In the genomic region with DNA sequence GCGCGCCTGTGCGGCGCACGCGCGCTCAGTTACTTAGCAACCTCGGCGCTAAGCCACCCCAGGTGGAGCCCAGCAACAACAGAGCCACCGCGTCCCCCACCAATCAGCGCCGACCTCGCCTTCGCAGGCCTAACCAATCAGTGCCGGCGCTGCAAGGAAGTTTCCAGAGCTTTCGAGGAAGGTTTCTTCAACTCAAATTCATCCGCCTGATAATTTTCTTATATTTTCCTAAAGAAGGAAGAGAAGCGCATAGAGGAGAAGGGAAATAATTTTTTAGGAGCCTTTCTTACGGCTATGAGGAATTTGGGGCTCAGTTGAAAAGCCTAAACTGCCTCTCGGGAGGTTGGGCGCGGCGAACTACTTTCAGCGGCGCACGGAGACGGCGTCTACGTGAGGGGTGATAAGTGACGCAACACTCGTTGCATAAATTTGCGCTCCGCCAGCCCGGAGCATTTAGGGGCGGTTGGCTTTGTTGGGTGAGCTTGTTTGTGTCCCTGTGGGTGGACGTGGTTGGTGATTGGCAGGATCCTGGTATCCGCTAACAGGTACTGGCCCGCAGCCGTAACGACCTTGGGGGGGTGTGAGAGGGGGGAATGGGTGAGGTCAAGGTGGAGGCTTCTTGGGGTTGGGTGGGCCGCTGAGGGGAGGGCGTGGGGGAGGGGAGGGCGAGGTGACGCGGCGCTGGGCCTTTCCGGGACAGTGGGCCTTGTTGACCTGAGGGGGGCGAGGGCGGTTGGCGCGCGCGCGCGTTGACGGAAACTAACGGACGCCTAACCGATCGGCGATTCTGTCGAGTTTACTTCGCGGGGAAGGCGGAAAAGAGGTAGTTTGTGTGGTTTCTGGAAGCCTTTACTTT, we compare ENCODE assay signal across 8 cellular contexts. TPM values are rescaled to one million over a fixed set of nuclear protein-coding genes. Genes with fewer than 3 reads are reported as not detected.
DNase-seq lines count a peak whose midpoint lies in the region; ATAC-seq, FAIRE-seq and TF ChIP-seq lines count a peak whose summit lies in the region.

A gene (plus strand): TSS at position 452 of the 856 bp plus-strand sequence. CDS start 817 bp downstream, outside the sequence.

- H2BK12ac ChIP-seq in H1 (ENCODE audit: low read depth, low read length) (no peak within 1 kb of the TSS; the same call in 1 of the 2 replicates), mesenchymal stem cell (ENCODE audit: low read length in 2 of 2) (peak within 1 kb of the TSS in 1 of 2 experiments; percentile 63)

- no peak within 1 kb of the TSS for H3K14ac ChIP-seq in H1 (ENCODE audit: insufficient read length)
- peak within 1 kb of the TSS in 1 of 2 experiments; percentile 53 for H3K14ac ChIP-seq in mesenchymal stem cell (ENCODE audit: low read length in 2 of 2)

- no peak within 1 kb of the TSS for H3K23ac ChIP-seq in H1 (ENCODE audit: insufficient read length)
- no peak within 1 kb of the TSS for H3K23ac ChIP-seq in mesenchymal stem cell (ENCODE audit: low read length in 2 of 2)

- H3K79me2 ChIP-seq in H1 (ENCODE audit: control insufficient read depth in 1 of 2, insufficient read depth in 2 of 2, low read length in 2 of 2) = peaks cover 0 to 23% of the 10 kb centered on the region in 2 experiments; a peak in 2 of 4 replicates

- H3K4ac ChIP-seq in H1 (replicated peaks; ENCODE audit: insufficient read length, low read depth, low read length) = no peak within 1 kb of the TSS
- peak within 1 kb of the TSS; percentile 82 to 89 for H3K4ac ChIP-seq in mesenchymal stem cell (ENCODE audit: low read depth in 1 of 2, low read length in 2 of 2)

- peak within 1 kb of the TSS; percentile 85 for H3K4me3 Mint-ChIP-seq in CD8-positive, alpha-beta T cell

- peak; percentile 96 to 99 for TF ChIP-seq POLR2A in H1 (IDR thresholded peaks at IDR 0.05; ENCODE audit: control extremely low read depth in 1 of 2, low read depth in 2 of 2, low read length in 2 of 2)

- FAIRE-seq in H1 (lab: Jason Lieb, UNC) = peak; percentile 63

- 1% methylated on average over 54 of the region's 67 CpGs; no CpG with 5 or more reads in 1 of the 2 experiments for WGBS in H1 (ENCODE audit: extremely low coverage in 1 of 2, insufficient coverage in 1 of 2, insufficient read length in 1 of 2, insufficient replicate concordance in 2 of 2, low coverage in 1 of 2, low lambda C conversion rate in 2 of 2, missing lambda C conversion rate in 1 of 2), 2 experiments
- WGBS in mesenchymal stem cell = 2% methylated on average over 57 of the region's 67 CpGs

- POLR2A ChIA-PET in CD8-positive, alpha-beta T cell (lab: Charles Lee) = interaction anchor here (0.9 to 2.3 kb wide), 16 partner anchors 11 to 203 kb away, joined by 3 to 30 read pairs (median 4); a partner anchor contains a TSS
- POLR2A ChIA-PET in H1 (lab: Charles Lee; ENCODE audit: partially characterized antibody) = interaction anchor here (0.6 to 8.8 kb wide), 40 partner anchors 8 to 725 kb away, joined by 3 to 120 read pairs (median 5); a partner anchor contains a TSS

- H3K4me1 ChIP-seq in CD8-positive, alpha-beta T cell (ENCODE audit: insufficient read depth, low read length) = peaks cover 29% of the 10 kb centered on the region
- H3K4me1 ChIP-seq in H1 (replicated peaks in 1 of 4; ENCODE audit: control insufficient read depth in 3 of 4, insufficient read depth in 4 of 4, low read length in 3 of 4) (peaks cover 0 to 2% (median 0%) of the 10 kb centered on the region in 4 experiments; a peak in 4 of 7 replicates), mesenchymal stem cell (ENCODE audit: control insufficient read depth, insufficient read depth, low read depth, low read length) (peaks cover 3% of the 10 kb centered on the region)

- H4K91ac ChIP-seq in H1 (replicated peaks; ENCODE audit: insufficient read length, low read length) = peak within 1 kb of the TSS; percentile 58
- peak within 1 kb of the TSS; percentile 77 for H4K91ac ChIP-seq in mesenchymal stem cell (ENCODE audit: low read length)

- H3K56ac ChIP-seq in H1 (replicated peaks; ENCODE audit: insufficient read length, low read depth, low read length) = peak within 1 kb of the TSS; percentile 80

- no peaks in the 10 kb centered on the region for H3K9me3 ChIP-seq in CD8-positive, alpha-beta T cell (ENCODE audit: low read length)
- no peaks in the 10 kb centered on the region for H3K9me3 ChIP-seq in H1 (ENCODE audit: insufficient read depth in 2 of 2, low read depth in 1 of 2, low read length in 1 of 2)
- no peaks in the 10 kb centered on the region for H3K9me3 ChIP-seq in mesenchymal stem cell (ENCODE audit: control insufficient read depth, low read length)

- DNase-seq in CD8-positive, alpha-beta T cell = peak; percentile 88 to 97 (median 91)
- DNase-seq in HL-60 (ENCODE audit: low read depth in 1 of 2, low spot score in 1 of 2) (peak; percentile 91), NOMO-1 treated with DMSO at 0.1 percent for 48 hours (lab: John Stamatoyannopoulos, UW; ENCODE audit: unreplicated experiment) (peak; percentile 91), H1 (ENCODE audit: low read depth in 1 of 2, low spot score in 2 of 2) (peak; percentile 93 to 98), mesenchymal stem cell (peak; percentile 98)
- peak; percentile 86 to 95 for DNase-seq in activated CD8-positive, alpha-beta memory T cell treated with anti-CD3 and anti-CD28 coated beads for 4 hours (ENCODE audit: low read depth in 2 of 2)
- DNase-seq in stimulated activated CD8-positive, alpha-beta memory T cell treated with anti-CD3 and anti-CD28 coated beads, Interleukin-12 subunit alpha, Interleukin-12 subunit beta, amount 100 ng/mL, for 4 hours (ENCODE audit: low read depth) = peak; percentile 87

- H3K4me1 Mint-ChIP-seq in CD8-positive, alpha-beta T cell (ENCODE audit: low read depth) = peaks cover 36% of the 10 kb centered on the region

- CTCF ChIA-PET in CD8-positive, alpha-beta T cell (lab: Charles Lee) = interaction anchor here (1.1 to 1.3 kb wide), 4 partner anchors 17 to 46 kb away, joined by 3 to 8 read pairs (median 6); a partner anchor contains a TSS
- CTCF ChIA-PET in H1 (lab: Charles Lee; ENCODE audit: partially characterized antibody) = interaction anchor here (0.8 to 6.6 kb wide), 3 partner anchors 16 to 72 kb away, joined by 3 to 51 read pairs (median 3); no protein-coding TSS in a partner anchor

- H3K27me3 ChIP-seq in CD8-positive, alpha-beta T cell (ENCODE audit: insufficient read depth, low read length) = no peaks in the 10 kb centered on the region
- H3K27me3 ChIP-seq in HL-60 (ENCODE audit: insufficient read depth, poor library complexity, severe bottlenecking) (no peaks in the 10 kb centered on the region), H1 (replicated peaks in 1 of 4; ENCODE audit: control insufficient read depth in 3 of 4, extremely low read depth in 1 of 4, insufficient read depth in 3 of 4, low read length in 3 of 4) (no peaks in the 10 kb centered on the region), mesenchymal stem cell (ENCODE audit: control insufficient read depth in 1 of 2, insufficient read depth in 1 of 2, low read length in 2 of 2) (no peaks in the 10 kb centered on the region)

- H3K23me2 ChIP-seq in H1 (ENCODE audit: low read depth, low read length) = peaks cover 2% of the 10 kb centered on the region

- H3K4me2 ChIP-seq in H1 (ENCODE audit: insufficient read depth in 1 of 2, low read depth in 2 of 2, low read length in 2 of 2) (peak within 1 kb of the TSS; percentile 79 to 86), mesenchymal stem cell (ENCODE audit: low read length, poor library complexity, severe bottlenecking) (peak within 1 kb of the TSS; percentile 84)

- peak within 1 kb of the TSS; percentile 99 for H2AFZ ChIP-seq in H1 (ENCODE audit: low read length)
- peak within 1 kb of the TSS; percentile 46 for H2AFZ ChIP-seq in mesenchymal stem cell (ENCODE audit: low read depth, low read length)

- peak within 1 kb of the TSS; percentile 94 for H4K8ac ChIP-seq in H1 (ENCODE audit: extremely low read depth, insufficient read depth, low read length)
- H4K8ac ChIP-seq in mesenchymal stem cell (ENCODE audit: low read length) = peak within 1 kb of the TSS; percentile 97

- peaks cover 12% of the 10 kb centered on the region for H3K36me3 ChIP-seq in CD8-positive, alpha-beta T cell (ENCODE audit: insufficient read depth, low read length)
- H3K36me3 ChIP-seq in H1 (ENCODE audit: control insufficient read depth in 2 of 4, insufficient read depth in 4 of 4, low read length in 3 of 4) = peaks cover 4 to 24% (median 15%) of the 10 kb centered on the region in 4 experiments
- H3K36me3 ChIP-seq in mesenchymal stem cell (ENCODE audit: control insufficient read depth in 1 of 2, insufficient read depth in 2 of 2, low read depth in 1 of 2, low read length in 2 of 2) = peaks cover 20 to 30% of the 10 kb centered on the region in 2 experiments

- no peaks in the 10 kb centered on the region for H3K27me3 Mint-ChIP-seq in CD8-positive, alpha-beta T cell (ENCODE audit: low read depth)

- intact Hi-C loops in CD8-positive, alpha-beta T cell (cut with DNase I, micrococcal nuclease) = loop anchor here (1.0 to 10.0 kb wide), 6 partner anchors 28 to 204 kb away; a partner anchor contains a TSS

- no peak; a peak in 1 of 4 replicates for TF ChIP-seq RAD21 in H1 (IDR thresholded peaks at IDR 0.05 in 1 of 2, conservative IDR thresholded peaks at IDR 0.05 in 1 of 2; ENCODE audit: low read depth in 2 of 2, low read length in 2 of 2)

- H2AK5ac ChIP-seq in H1 (ENCODE audit: low read depth, low read length) (no peak within 1 kb of the TSS), mesenchymal stem cell (ENCODE audit: low read length, severe bottlenecking) (peak within 1 kb of the TSS; percentile 83)

- peak within 1 kb of the TSS; percentile 60; the same call in 1 of the 2 replicates for H3K18ac ChIP-seq in H1 (ENCODE audit: extremely low read depth, low read length)
- peak within 1 kb of the TSS; percentile 77 to 92 for H3K18ac ChIP-seq in mesenchymal stem cell (ENCODE audit: low read depth in 1 of 2, low read length in 2 of 2)

- H3K27ac ChIP-seq in CD8-positive, alpha-beta T cell (ENCODE audit: low read depth, low read length) = peak within 1 kb of the TSS; percentile 89
- peak within 1 kb of the TSS; percentile 99 for H3K27ac ChIP-seq in HL-60 (replicated peaks)
- peak within 1 kb of the TSS; percentile 97 for H3K27ac ChIP-seq in H1 (ENCODE audit: low read depth, low read length)
- peak within 1 kb of the TSS; percentile 91 for H3K27ac ChIP-seq in mesenchymal stem cell (ENCODE audit: low read length, poor library complexity, severe bottlenecking)

- H3K27ac Mint-ChIP-seq in CD8-positive, alpha-beta T cell = peak within 1 kb of the TSS; percentile 96

- peak within 1 kb of the TSS; percentile 89 for H4K5ac ChIP-seq in H1 (ENCODE audit: insufficient read length, low read depth, low read length)

- H2BK15ac ChIP-seq in H1 (ENCODE audit: low read length) (no peak within 1 kb of the TSS), mesenchymal stem cell (ENCODE audit: low read depth, poor library complexity, severe bottlenecking) (peak within 1 kb of the TSS; percentile 73)

- TF ChIP-seq EP300 in H1 (IDR thresholded peaks at IDR 0.05; ENCODE audit: borderline replicate concordance in 1 of 2, low read depth in 2 of 2, low read length in 2 of 2) = peak; percentile 19 to 22; a peak in 2 of 3 replicates

- H3K9ac ChIP-seq in H1 (replicated peaks in 1 of 4; ENCODE audit: extremely low read depth in 1 of 4, low read depth in 3 of 4, low read length in 3 of 4) (peak within 1 kb of the TSS; percentile 76 to 91 (median 88)), mesenchymal stem cell (ENCODE audit: low read length) (peak within 1 kb of the TSS; percentile 99)

- H4K20me1 ChIP-seq in H1 (replicated peaks in 1 of 2; ENCODE audit: control insufficient read depth in 1 of 2, insufficient read depth in 2 of 2, low read length in 2 of 2) = peaks cover 3 to 9% of the 10 kb centered on the region in 2 experiments

- H3K79me1 ChIP-seq in H1 (ENCODE audit: low read depth, low read length) (0 out of 2 replicates have a peak, but pooled peaks cover 6% of the 10 kb centered on the region), mesenchymal stem cell (replicated peaks; ENCODE audit: low read length, poor library complexity, severe bottlenecking) (no peaks in the 10 kb centered on the region)

- peaks cover 36% of the 10 kb centered on the region for H3K36me3 Mint-ChIP-seq in CD8-positive, alpha-beta T cell

- peak within 1 kb of the TSS; percentile 79 for H3K4me3 ChIP-seq in CD8-positive, alpha-beta T cell (ENCODE audit: low read depth, low read length)
- H3K4me3 ChIP-seq in HL-60 (replicated peaks; ENCODE audit: insufficient read depth, low read length) (peak within 1 kb of the TSS; percentile 50), H1 (ENCODE audit: extremely low read depth in 1 of 4, insufficient read depth in 2 of 4, low read depth in 3 of 4, low read length in 4 of 4) (peak within 1 kb of the TSS; percentile 85 to 95 (median 92)), mesenchymal stem cell (ENCODE audit: insufficient read depth in 1 of 2, low read depth in 1 of 2, low read length in 2 of 2) (peak within 1 kb of the TSS; percentile 87 to 93)

- peak within 1 kb of the TSS; percentile 84 for H2BK5ac ChIP-seq in H1 (ENCODE audit: low read depth, low read length)
- peak within 1 kb of the TSS; percentile 97 for H2BK5ac ChIP-seq in mesenchymal stem cell (ENCODE audit: low read depth, low read length, poor library complexity, severe bottlenecking)

- no peak for TF ChIP-seq CTCF in CD8-positive, alpha-beta T cell (IDR thresholded peaks at IDR 0.05)
- no peak for TF ChIP-seq CTCF in HL-60 (IDR thresholded peaks at IDR 0.05; ENCODE audit: insufficient read depth, low read length)
- TF ChIP-seq CTCF in H1 (IDR thresholded peaks at IDR 0.05; ENCODE audit: control extremely low read depth in 1 of 3, insufficient read depth in 1 of 3, low read depth in 1 of 3, low read length in 3 of 3) = peak in 1 of 3 experiments; percentile 14; a peak in 1 of 4 replicates

- H3K9me3 Mint-ChIP-seq in CD8-positive, alpha-beta T cell = no peaks in the 10 kb centered on the region

- H2BK120ac ChIP-seq in H1 (replicated peaks; ENCODE audit: low read depth, low read length) = peak within 1 kb of the TSS; percentile 77
- peak within 1 kb of the TSS; percentile 93 for H2BK120ac ChIP-seq in mesenchymal stem cell (ENCODE audit: low read depth, low read length)

- H2BK20ac ChIP-seq in H1 (ENCODE audit: low read length) = no peak within 1 kb of the TSS

- peak; percentile 91 for ATAC-seq in CD8-positive, alpha-beta T cell
- peak; percentile 91 for ATAC-seq in GM19452 (IDR thresholded peaks at IDR 0.05; ENCODE audit: unreplicated experiment)

RNA-seq across cellular contexts. Expression of the gene that starts here (rescaled TPM):
- total RNA-seq in CD8-positive, alpha-beta T cell = 100 to 1,000 TPM; 829 to 863 TPM
- 1,585 and 1,597 TPM in 2 replicates for total RNA-seq in H1 (2021; fragmentation: NEBNext Ultra II Directional; extraction: Animal tissue kit (Norgen Biotek cat#: 25700))
- 1,439 and 1,605 TPM in 2 replicates for polyA plus RNA-seq in H1 (2011; rRNA removed)
- 2,021 TPM for polyA plus RNA-seq in H1 (2011; cell fraction: cytosol; rRNA removed)
- polyA plus RNA-seq in H1 (2011; cell fraction: nucleus; rRNA removed) = 1,851 TPM
- polyA plus RNA-seq in H1 (2012, experiment 1 of 2) = 2,168 to 2,404 TPM (median 2,303 TPM) in 4 replicates
- polyA plus RNA-seq in H1 (2012, experiment 2 of 2) = 694 TPM
- 1,954 TPM for polyA plus RNA-seq in H1 (2013, experiment 1 of 2)
- polyA plus RNA-seq in H1 (2013, experiment 2 of 2) = 1,995 TPM
- 1,078 and 1,386 TPM in 2 replicates for polyA minus RNA-seq in H1 (2011; rRNA and poly(A)+ RNA removed)
- 722 TPM for polyA minus RNA-seq in H1 (2011; cell fraction: cytosol; rRNA and poly(A)+ RNA removed)
- polyA minus RNA-seq in H1 (2011; cell fraction: nucleus; rRNA and poly(A)+ RNA removed) = 522 TPM
- polyA plus RNA-seq in mesenchymal stem cell (2013, experiment 1 of 2) = 2,793 TPM
- 2,890 TPM for polyA plus RNA-seq in mesenchymal stem cell (2013, experiment 2 of 2)

Comparison
In these comparisons a context has a peak if more than half of its experiments do, and no peak if none do; other contexts are left out.
1. Peak in every context shown above with its lines: DNase-seq, ATAC-seq, H3K4me3 ChIP-seq and H3K27ac ChIP-seq.